ENCODE assay signal across 8 cellular contexts in the genomic region with DNA sequence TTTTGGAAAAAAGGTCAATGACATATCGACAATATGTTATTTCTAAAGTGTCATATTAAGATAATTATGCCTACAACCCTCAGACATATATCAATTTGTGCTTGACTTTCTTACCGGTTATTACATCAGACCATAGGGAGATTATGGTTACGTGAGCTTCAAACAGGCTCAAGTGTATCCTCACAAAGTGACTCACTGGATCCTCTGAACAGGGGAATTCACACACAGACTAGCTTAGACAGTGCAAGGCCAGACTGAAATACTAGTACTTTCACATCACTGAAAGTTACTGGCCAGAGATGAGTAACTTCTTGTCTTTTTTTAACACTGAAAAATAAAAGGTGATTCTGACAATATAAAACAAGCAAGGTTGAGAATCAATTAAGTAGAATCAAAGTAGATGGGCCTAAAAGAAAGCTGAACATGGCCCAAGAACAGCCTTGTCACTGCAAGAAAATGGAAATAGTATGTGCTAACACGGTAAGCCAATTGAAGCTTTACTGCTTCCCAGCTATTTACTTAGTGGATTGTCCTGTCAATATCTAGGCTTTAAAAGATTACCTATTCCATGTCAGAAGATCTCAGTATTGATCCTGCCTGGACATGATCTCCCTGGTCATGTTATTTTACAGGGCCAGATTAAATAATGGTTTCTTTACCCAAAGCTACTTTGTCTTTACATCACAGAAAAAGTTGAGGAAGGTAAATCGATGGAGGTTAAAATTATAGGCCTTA.
DNase-seq lines count a peak whose midpoint lies in the region; ATAC-seq and TF ChIP-seq lines count a peak whose summit lies in the region.

No MANE protein-coding gene starts in this region.

- H3K27me3 Mint-ChIP-seq in neural crest cell (ENCODE audit: low read depth): no peaks in the 10 kb centered on the region

- H3K36me3 Mint-ChIP-seq in neural crest cell (ENCODE audit: low read depth): peaks cover 2% of the 10 kb centered on the region

- H3K27me3 ChIP-seq in adrenal gland (no peaks in the 10 kb centered on the region), testis (no peaks in the 10 kb centered on the region), body of pancreas (no peaks in the 10 kb centered on the region)

- H3K4me3 Mint-ChIP-seq in neural crest cell: no peak overlapping the region

- no peaks in the 10 kb centered on the region for H3K36me3 ChIP-seq in adrenal gland (replicated peaks in 1 of 2)
- no peaks in the 10 kb centered on the region for H3K36me3 ChIP-seq in testis (ENCODE audit: low read depth, missing control alignments)
- no peaks in the 10 kb centered on the region for H3K36me3 ChIP-seq in body of pancreas (replicated peaks in 1 of 2; ENCODE audit: insufficient read depth in 1 of 2, low read depth in 2 of 2)

- DNase-seq in GM13976 (ENCODE audit: low spot score) (peak; percentile 20), adrenal gland (peak in 4 of 7 donors; percentile 20 to 51 (median 27)), neural crest cell (ENCODE audit: low read depth, low spot score) (no peak), NCI-H774 (lab: John Stamatoyannopoulos, UW) (no peak), testis (no peak), body of pancreas (no peak), SK-N-DZ (ENCODE audit: low spot score) (no peak)

- peak overlapping the region; percentile 52 for H3K27ac Mint-ChIP-seq in neural crest cell (ENCODE audit: unreplicated experiment)

- H3K4me1 ChIP-seq in adrenal gland (replicated peaks in 1 of 2) (peaks cover 0 to 22% of the 10 kb centered on the region in 2 donors), testis (no peaks in the 10 kb centered on the region), body of pancreas (no peaks in the 10 kb centered on the region)

- WGBS in adrenal gland, 4 donors: 59 to 80% (median 62%) methylated on average over 5 of the region's 5 CpGs
- 85 to 86% methylated on average over 5 of the region's 5 CpGs for WGBS in testis, 2 donors
- 50 to 55% methylated on average over 5 of the region's 5 CpGs for WGBS in body of pancreas, 2 donors

- intact Hi-C loops in adrenal gland (cut with DNase I) (no loop called here), testis (cut with DNase I; ENCODE audit: low total_unique reads) (no loop called here), body of pancreas (cut with DNase I) (no loop called here)

- H3K4me1 Mint-ChIP-seq in neural crest cell: peaks cover 29% of the 10 kb centered on the region

- no peaks in the 10 kb centered on the region for H3K9me3 Mint-ChIP-seq in neural crest cell

- H3K9me3 ChIP-seq in adrenal gland (replicated peaks in 1 of 3) (no peaks in the 10 kb centered on the region), testis (no peaks in the 10 kb centered on the region), body of pancreas (no peaks in the 10 kb centered on the region)

- peak; percentile 79 for ATAC-seq in HG02973 (IDR thresholded peaks at IDR 0.05; ENCODE audit: unreplicated experiment)
- no peak for ATAC-seq in body of pancreas

- H3K4me3 ChIP-seq in adrenal gland (no peak overlapping the region), testis (no peak overlapping the region), body of pancreas (no peak overlapping the region)

- H3K27ac ChIP-seq in adrenal gland (peak overlapping the region in 2 of 5 donors; percentile 45 to 59), testis (no peak overlapping the region), body of pancreas (no peak overlapping the region)

- TF ChIP-seq CTCF in GM13976 (IDR thresholded peaks at IDR 0.05; ENCODE audit: borderline replicate concordance, control extremely low read depth, extremely low read depth, insufficient read depth, missing control alignments): no peak
- TF ChIP-seq CTCF in adrenal gland (IDR thresholded peaks at IDR 0.05): no peak
- no peak for TF ChIP-seq CTCF in neural crest cell (conservative IDR thresholded peaks at IDR 0.05)
- TF ChIP-seq CTCF in testis (IDR thresholded peaks at IDR 0.05): no peak
- TF ChIP-seq CTCF in body of pancreas (IDR thresholded peaks at IDR 0.05): no peak

- in situ Hi-C loops in GM13976 (cut with MboI; ENCODE audit: low sequenced_read_pairs, unreplicated experiment): no loop called here

- TF ChIP-seq POLR2A in adrenal gland (IDR thresholded peaks at IDR 0.05) (no peak), testis (IDR thresholded peaks at IDR 0.05) (no peak), body of pancreas (IDR thresholded peaks at IDR 0.05) (no peak)

Comparison
In these comparisons a context has a peak if more than half of its experiments do, and no peak if none do; other contexts are left out.
1. DNase-seq: peak in GM13976 (single experiment) and adrenal gland (4 of 7); none in neural crest cell (single experiment), NCI-H774 (single experiment), testis (single experiment), body of pancreas (0 of 4) and SK-N-DZ (single experiment).